Comparison of ENCODE assay signal across 28 cellular contexts in genomic region chr5:44945743-44946142, GRCh38.
A peak's percentile ranks its signal among the peaks of the same experiment; 100 is the strongest.
DNase-seq lines count a peak whose midpoint lies in the region; ATAC-seq, FAIRE-seq and TF ChIP-seq lines count a peak whose summit lies in the region.
"Had no signal": no experiment of that assay in that cellular context is flagged by ENCODE, and none has a peak within 500 bp of the region (broad histone marks: within the 10 kb centered on the region; RNA-seq: fewer than 3 reads in every experiment).

No MANE protein-coding gene starts in this region.

- peaks cover 6% of the 10 kb centered on the region for H3K4me1 ChIP-seq in astrocyte (ENCODE audit: insufficient read depth, low read length)

- H3K9me3 Mint-ChIP-seq in activated naive CD8-positive, alpha-beta T cell (ENCODE audit: low read depth), result no peaks in the 10 kb centered on the region
- no peaks in the 10 kb centered on the region for H3K9me3 Mint-ChIP-seq in activated naive CD8-positive, alpha-beta T cell treated with anti-CD3 and anti-CD28 coated beads for 36 hours
- no peaks in the 10 kb centered on the region for H3K9me3 Mint-ChIP-seq in astrocyte (ENCODE audit: unreplicated experiment)
- peaks cover 0 to 4% of the 10 kb centered on the region in 2 donors for H3K9me3 Mint-ChIP-seq in effector memory CD8-positive, alpha-beta T cell

- no peak overlapping the region for H3K4me2 ChIP-seq in astrocyte (ENCODE audit: low read length)

- FAIRE-seq in astrocyte (lab: Jason Lieb, UNC), result no peak
- FAIRE-seq: GM18507, HTR-8/SVneo had no signal

- no peak overlapping the region for H3K4me3 ChIP-seq in astrocyte (ENCODE audit: insufficient read depth, low read depth, low read length)
- H3K4me3 ChIP-seq: HAP-1 had no signal

- H3K27me3 Mint-ChIP-seq in activated naive CD8-positive, alpha-beta T cell, result no peaks in the 10 kb centered on the region
- no peaks in the 10 kb centered on the region for H3K27me3 Mint-ChIP-seq in activated naive CD8-positive, alpha-beta T cell treated with anti-CD3 and anti-CD28 coated beads for 36 hours
- H3K27me3 Mint-ChIP-seq in astrocyte (ENCODE audit: low read depth, unreplicated experiment), result no peaks in the 10 kb centered on the region
- no peaks in the 10 kb centered on the region for H3K27me3 Mint-ChIP-seq in effector memory CD8-positive, alpha-beta T cell
- H3K27me3 Mint-ChIP-seq: CD8-positive, alpha-beta memory T cell had no signal

- no peaks in the 10 kb centered on the region for H3K36me3 ChIP-seq in astrocyte (ENCODE audit: insufficient read depth, low read length)
- H3K36me3 ChIP-seq: HAP-1 had no signal

- no peak for DNase-seq in activated naive CD8-positive, alpha-beta T cell treated with anti-CD3 and anti-CD28 coated beads for 36 hours
- peak; percentile 37 for DNase-seq in M059J (ENCODE audit: low read depth)
- no peak for DNase-seq in astrocyte (ENCODE audit: low read depth)
- peak; percentile 20 for DNase-seq in renal cortical epithelial cell (ENCODE audit: low read depth)
- DNase-seq in effector memory CD8-positive, alpha-beta T cell, result no peak
- no peak for DNase-seq in NCI-H2171 (lab: John Stamatoyannopoulos, UW)
- DNase-seq: 8988T; AML-193; C1 segment of cervical spinal cord; Calu3; CD8-positive, alpha-beta memory T cell; DMS153; GDM1; KG1; NCI-H1092 treated with DMSO at 0.1 percent for 48 hours; NCI-H1436 treated with DMSO at 0.1 percent for 48 hours; NCI-H1930; NCI-H2227 treated with DMSO at 0.1 percent for 48 hours; NCI-H510A; NCI-H774; NK-92 treated with Interleukin-12 subunit alpha and Interleukin-12 subunit beta, amount 100 ng/mL, for 24 hours had no signal

- H3K79me2 ChIP-seq in astrocyte (ENCODE audit: insufficient read depth, low read length), result no peaks in the 10 kb centered on the region

- H3K27me3 ChIP-seq in astrocyte (ENCODE audit: insufficient read depth, low read length), result no peaks in the 10 kb centered on the region

- no peaks in the 10 kb centered on the region for H3K36me3 Mint-ChIP-seq in activated naive CD8-positive, alpha-beta T cell
- no peaks in the 10 kb centered on the region for H3K36me3 Mint-ChIP-seq in activated naive CD8-positive, alpha-beta T cell treated with anti-CD3 and anti-CD28 coated beads for 36 hours
- H3K36me3 Mint-ChIP-seq in astrocyte (ENCODE audit: low read depth, unreplicated experiment), result no peaks in the 10 kb centered on the region
- H3K36me3 Mint-ChIP-seq in effector memory CD8-positive, alpha-beta T cell (ENCODE audit: insufficient read depth), result no peaks in the 10 kb centered on the region
- H3K36me3 Mint-ChIP-seq: CD8-positive, alpha-beta memory T cell had no signal

- no peak overlapping the region for H3K27ac ChIP-seq in astrocyte (ENCODE audit: low read depth, low read length)

- no peak overlapping the region for H3K9ac ChIP-seq in astrocyte (ENCODE audit: low read length)

- H3K4me1 Mint-ChIP-seq in activated naive CD8-positive, alpha-beta T cell (ENCODE audit: low read depth), result peaks cover 15% of the 10 kb centered on the region
- peaks cover 6% of the 10 kb centered on the region for H3K4me1 Mint-ChIP-seq in activated naive CD8-positive, alpha-beta T cell treated with anti-CD3 and anti-CD28 coated beads for 36 hours
- peaks cover 30% of the 10 kb centered on the region for H3K4me1 Mint-ChIP-seq in astrocyte (ENCODE audit: low read depth, unreplicated experiment)
- no peaks in the 10 kb centered on the region for H3K4me1 Mint-ChIP-seq in effector memory CD8-positive, alpha-beta T cell (ENCODE audit: low read depth in 2 of 2)
- H3K4me1 Mint-ChIP-seq: CD8-positive, alpha-beta memory T cell had no signal

- H3K27ac Mint-ChIP-seq in activated naive CD8-positive, alpha-beta T cell, result peak overlapping the region; percentile 16
- no peak overlapping the region for H3K27ac Mint-ChIP-seq in activated naive CD8-positive, alpha-beta T cell treated with anti-CD3 and anti-CD28 coated beads for 36 hours
- peak overlapping the region; percentile 41 for H3K27ac Mint-ChIP-seq in astrocyte (ENCODE audit: unreplicated experiment)
- no peak overlapping the region for H3K27ac Mint-ChIP-seq in effector memory CD8-positive, alpha-beta T cell
- H3K27ac Mint-ChIP-seq: CD8-positive, alpha-beta memory T cell had no signal

- H3K9me3 ChIP-seq in astrocyte (ENCODE audit: insufficient read depth, low read depth, low read length), result no peaks in the 10 kb centered on the region
- H3K9me3 ChIP-seq: HAP-1 had no signal

- TF ChIP-seq CTCF in astrocyte (IDR thresholded peaks at IDR 0.05; ENCODE audit: insufficient read depth, low read depth, low read length), result no peak

- no peaks in the 10 kb centered on the region for H4K20me1 ChIP-seq in astrocyte (ENCODE audit: insufficient read depth, low read length)

- H3K4me3 Mint-ChIP-seq in activated naive CD8-positive, alpha-beta T cell, result no peak overlapping the region
- no peak overlapping the region for H3K4me3 Mint-ChIP-seq in activated naive CD8-positive, alpha-beta T cell treated with anti-CD3 and anti-CD28 coated beads for 36 hours
- no peak overlapping the region for H3K4me3 Mint-ChIP-seq in astrocyte (ENCODE audit: unreplicated experiment)
- H3K4me3 Mint-ChIP-seq in effector memory CD8-positive, alpha-beta T cell, result no peak overlapping the region

- no peak for ATAC-seq in GM21390 (IDR thresholded peaks at IDR 0.05; ENCODE audit: unreplicated experiment)
- ATAC-seq in effector memory CD8-positive, alpha-beta T cell (replicated peaks), result no peak
- ATAC-seq: Panc1, Right ventricle myocardium inferior had no signal

- H2AFZ ChIP-seq in astrocyte (ENCODE audit: low read depth, low read length), result no peak overlapping the region

Comparison
In these comparisons a context has a peak if more than half of its experiments do, and no peak if none do; other contexts are left out.
1. H3K27ac Mint-ChIP-seq: peak in activated naive CD8-positive, alpha-beta T cell (single experiment) and astrocyte (single experiment); none in activated naive CD8-positive, alpha-beta T cell treated with anti-CD3 and anti-CD28 coated beads for 36 hours (single experiment) and effector memory CD8-positive, alpha-beta T cell (0 of 2).
2. DNase-seq: peak in M059J (single experiment) and renal cortical epithelial cell (single experiment); none in activated naive CD8-positive, alpha-beta T cell treated with anti-CD3 and anti-CD28 coated beads for 36 hours (single experiment), astrocyte (single experiment), effector memory CD8-positive, alpha-beta T cell (0 of 3) and NCI-H2171 (single experiment).